In genomic region chr21:41601573-41602371, GRCh38 we compare ENCODE assay signal across 13 cellular contexts.
A peak's percentile ranks its signal among the peaks of the same experiment; 100 is the strongest.
DNase-seq lines count a peak whose midpoint lies in the region; ATAC-seq and TF ChIP-seq lines count a peak whose summit lies in the region.
"Had no signal": no experiment of that assay in that cellular context is flagged by ENCODE, and none has a peak within 500 bp of the region (broad histone marks: within the 10 kb centered on the region; RNA-seq: fewer than 3 reads in every experiment).

No MANE protein-coding gene starts in this region.

- no peaks in the 10 kb centered on the region for H3K9me3 ChIP-seq in BLaER1
- no peaks in the 10 kb centered on the region for H3K9me3 ChIP-seq in mucosa of descending colon
- H3K9me3 ChIP-seq: right atrium auricular region had no signal

- H3K4me1 ChIP-seq in BLaER1 (peaks cover 60% of the 10 kb centered on the region), mucosa of descending colon (ENCODE audit: low read depth) (peaks cover 5% of the 10 kb centered on the region)
- H3K4me1 ChIP-seq: right atrium auricular region had no signal

- TF ChIP-seq CTCF in choroid plexus epithelial cell (conservative IDR thresholded peaks at IDR 0.05; ENCODE audit: low read depth, low read length) (no peak), mucosa of descending colon (IDR thresholded peaks at IDR 0.05) (no peak), brain microvascular endothelial cell (IDR thresholded peaks at IDR 0.05; ENCODE audit: low read depth, low read length, missing control alignments) (no peak)

- intact Hi-C loops in mucosa of descending colon (cut with DNase I, micrococcal nuclease) = no loop called here

- ATAC-seq in mucosa of descending colon (peak; percentile 34), HG02571 (IDR thresholded peaks at IDR 0.05; ENCODE audit: unreplicated experiment) (no peak)

- H4K20me1 ChIP-seq in BLaER1 = no peaks in the 10 kb centered on the region

- H3K4me2 ChIP-seq in BLaER1 = peak overlapping the region; percentile 80

- H3K9ac ChIP-seq in BLaER1 = peak overlapping the region; percentile 8; the same call in 1 of the 2 replicates

- H3K27me3 ChIP-seq in BLaER1 (no peaks in the 10 kb centered on the region), brain microvascular endothelial cell (replicated peaks) (no peaks in the 10 kb centered on the region)
- H3K27me3 ChIP-seq: right atrium auricular region had no signal

- H3K27ac ChIP-seq in BLaER1 = peak overlapping the region; percentile 41; the same call in 1 of the 2 replicates
- H3K27ac ChIP-seq in brain microvascular endothelial cell = no peak overlapping the region
- H3K27ac ChIP-seq: right atrium auricular region had no signal

- in situ Hi-C loops in brain microvascular endothelial cell (cut with HindIII; ENCODE audit: low pct_ligation_motif_present, low sequenced_read_pairs) = no loop called here

- no peaks in the 10 kb centered on the region for H3K36me3 ChIP-seq in BLaER1
- H3K36me3 ChIP-seq in mucosa of descending colon (ENCODE audit: low read depth) = no peaks in the 10 kb centered on the region
- H3K36me3 ChIP-seq in brain microvascular endothelial cell (replicated peaks) = no peaks in the 10 kb centered on the region
- H3K36me3 ChIP-seq: right atrium auricular region had no signal

- no peak overlapping the region for H3K4me3 ChIP-seq in BLaER1
- H3K4me3 ChIP-seq in choroid plexus epithelial cell (ENCODE audit: low read depth, low read length) = no peak overlapping the region
- H3K4me3 ChIP-seq in mucosa of descending colon = no peak overlapping the region
- H3K4me3 ChIP-seq in brain microvascular endothelial cell (ENCODE audit: low read depth, low read length) = no peak overlapping the region
- H3K4me3 ChIP-seq: right atrium auricular region had no signal

- DNase-seq in M059J (ENCODE audit: low read depth) (peak; percentile 89), choroid plexus epithelial cell (ENCODE audit: low read depth) (peak; percentile 18), mucosa of descending colon (no peak), DMS53 (lab: John Stamatoyannopoulos, UW) (no peak), brain microvascular endothelial cell (no peak), DMS153 (lab: John Stamatoyannopoulos, UW) (no peak)
- DNase-seq: activated naive CD4-positive, alpha-beta T cell; CD4-positive, CD25-positive, alpha-beta regulatory T cell; cortex of kidney; NCI-H774 had no signal

Comparison
In these comparisons a context has a peak if more than half of its experiments do, and no peak if none do; other contexts are left out.
1. DNase-seq: peak in M059J (single experiment) and choroid plexus epithelial cell (single experiment); none in mucosa of descending colon (0 of 3), DMS53 (single experiment), brain microvascular endothelial cell (single experiment) and DMS153 (single experiment).